In genomic region chr16:82137819-82138177, GRCh38 we compare ENCODE assay signal across 1 cellular context.
TF ChIP-seq lines count a peak whose summit lies in the region.

No MANE protein-coding gene starts in this region.

TF ChIP-seq in H1, 55 proteins besides CTCF, POLR2A, EP300 and RAD21 (continued from another document):
- TF ChIP-seq ASH2L (IDR thresholded peaks at IDR 0.05; ENCODE audit: low read length) (no peak), USF2 (IDR thresholded peaks at IDR 0.05; ENCODE audit: low read length) (no peak), CEBPB (IDR thresholded peaks at IDR 0.05; ENCODE audit: low read depth, low read length) (no peak), BACH1 (IDR thresholded peaks at IDR 0.05; ENCODE audit: low read length) (no peak), EGR1 (IDR thresholded peaks at IDR 0.05; ENCODE audit: borderline replicate concordance, low read depth, low read length) (no peak), PHF8 (conservative IDR thresholded peaks at IDR 0.05; ENCODE audit: low read depth, low read length) (no peak), BCL11A (IDR thresholded peaks at IDR 0.05; ENCODE audit: low read depth in 2 of 2, low read length in 2 of 2) (no peak), KDM1A (IDR thresholded peaks at IDR 0.05; ENCODE audit: borderline replicate concordance, low read length) (no peak), POLR2AphosphoS5 (IDR thresholded peaks at IDR 0.05; ENCODE audit: low read depth, low read length) (no peak), HDAC2 (IDR thresholded peaks at IDR 0.05; ENCODE audit: borderline replicate concordance in 1 of 2, low read depth in 2 of 2, low read length in 2 of 2) (no peak), JUND (IDR thresholded peaks at IDR 0.05; ENCODE audit: low read length) (no peak), ATF3 (IDR thresholded peaks at IDR 0.05; ENCODE audit: insufficient read depth, low read depth, low read length) (no peak)
